In the genomic region with DNA sequence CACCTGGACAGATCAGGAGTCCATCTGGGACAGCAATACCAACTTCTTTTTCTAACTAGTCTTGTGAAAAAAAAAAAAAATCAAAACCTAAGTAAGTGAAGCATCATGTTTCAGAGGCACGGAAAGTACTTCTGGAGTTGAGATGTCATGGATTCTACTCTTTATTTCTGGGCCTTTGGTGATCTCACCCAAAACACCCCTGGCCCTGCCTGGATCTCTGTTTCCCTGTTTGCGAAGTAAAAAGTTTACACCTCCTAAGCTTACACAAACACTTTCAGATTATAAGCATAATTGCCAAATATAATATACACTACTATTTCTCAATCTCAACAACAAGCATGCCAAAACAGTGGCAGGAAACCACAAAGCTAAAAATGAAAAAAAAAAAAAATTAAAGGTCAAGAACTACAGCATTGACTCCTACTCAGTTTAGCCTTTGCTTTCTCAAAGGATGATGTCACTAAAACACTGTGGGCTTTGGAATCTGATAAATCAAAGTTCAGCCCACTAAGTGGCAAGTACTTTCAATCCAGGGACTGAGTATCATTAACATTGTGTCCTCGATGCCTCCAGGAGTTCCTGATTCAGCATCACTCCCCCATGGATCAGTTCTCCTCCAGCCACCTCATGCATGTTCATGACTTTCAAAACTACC, we compare ENCODE assay signal across 23 cellular contexts.
DNase-seq lines count a peak whose midpoint lies in the region; ATAC-seq, FAIRE-seq and TF ChIP-seq lines count a peak whose summit lies in the region.
"Had no signal": no experiment of that assay in that cellular context is flagged by ENCODE, and none has a peak within 500 bp of the region (broad histone marks: within the 10 kb centered on the region; RNA-seq: fewer than 3 reads in every experiment).

No MANE protein-coding gene starts in this region.

- H3K4me3 ChIP-seq in BLaER1: no peak overlapping the region
- no peak overlapping the region for H3K4me3 ChIP-seq in IMR-90 (ENCODE audit: insufficient read depth, low read depth, low read length)
- H3K4me3 ChIP-seq in bronchial epithelial cell (ENCODE audit: low read depth, low read length): no peak overlapping the region
- no peak overlapping the region for H3K4me3 ChIP-seq in keratinocyte (ENCODE audit: control insufficient read depth in 2 of 3, extremely low read depth in 1 of 3, insufficient read depth in 2 of 3, low read depth in 1 of 3, low read length in 3 of 3)
- H3K4me3 ChIP-seq: suprapubic skin had no signal

- intact Hi-C loops in IMR-90 (cut with micrococcal nuclease): no loop called here
- intact Hi-C loops in activated T-helper 1 cell treated with anti-CD3 and anti-CD28 coated beads, Interleukin-12 subunit alpha, Interleukin-12 subunit beta, Interleukin-2, Interleukin-4 antibody, amounts not matched to agents 30 ng/mL and 10 ng/mL and 1 ng/mL, durations not matched to agents 14 hours and 24 hours and 36 hours (cut with micrococcal nuclease): no loop called here

- H3K23ac ChIP-seq in IMR-90 (ENCODE audit: low read depth, low read length): no peak overlapping the region

- H2BK120ac ChIP-seq in IMR-90 (ENCODE audit: low read depth, low read length): no peak overlapping the region

- H3K9ac ChIP-seq in BLaER1: no peak overlapping the region
- no peak overlapping the region for H3K9ac ChIP-seq in IMR-90 (ENCODE audit: low read depth, low read length)
- H3K9ac ChIP-seq in keratinocyte (ENCODE audit: control insufficient read depth, extremely low read depth, insufficient read depth, low read length): no peak overlapping the region

- H2BK5ac ChIP-seq in IMR-90 (ENCODE audit: low read depth, low read length, poor library complexity, severe bottlenecking): no peak overlapping the region

- no peaks in the 10 kb centered on the region for H3K9me3 Mint-ChIP-seq in activated T-helper 1 cell treated with anti-CD3 and anti-CD28 coated beads, Interleukin-12 subunit alpha, Interleukin-12 subunit beta, Interleukin-2, Interleukin-4 antibody, amounts not matched to agents 30 ng/mL and 10 ng/mL and 1 ng/mL, durations not matched to agents 14 hours and 24 hours and 36 hours

- 25% methylated on average over 1 of the region's 3 CpGs; no CpG with 5 or more reads in 1 of the 2 experiments for whole genome bisulfite sequencing in IMR-90 (ENCODE audit: extremely low coverage in 2 of 2, insufficient read length in 1 of 2), 2 experiments

- no peak overlapping the region for H3K4ac ChIP-seq in IMR-90 (ENCODE audit: low read depth, low read length)

- POLR2A ChIA-PET in IMR-90 (lab: Charles Lee; ENCODE audit: unreplicated experiment): no interaction called here

- H3K27me3 ChIP-seq in BLaER1 (no peaks in the 10 kb centered on the region), IMR-90 (ENCODE audit: control insufficient read depth, insufficient read depth, low read length) (peaks cover 6% of the 10 kb centered on the region), bronchial epithelial cell (ENCODE audit: control insufficient read depth, insufficient read depth, low read length) (no peaks in the 10 kb centered on the region), keratinocyte (ENCODE audit: control insufficient read depth, extremely low read depth, insufficient read depth, low read length) (no peaks in the 10 kb centered on the region)
- H3K27me3 ChIP-seq: BE2C, suprapubic skin had no signal

- CTCF ChIA-PET in IMR-90 (lab: Yijun Ruan, JAX): no interaction called here

- H3K27me3 Mint-ChIP-seq in activated T-helper 1 cell treated with anti-CD3 and anti-CD28 coated beads, Interleukin-12 subunit alpha, Interleukin-12 subunit beta, Interleukin-2, Interleukin-4 antibody, amounts not matched to agents 30 ng/mL and 10 ng/mL and 1 ng/mL, durations not matched to agents 14 hours and 24 hours and 36 hours (ENCODE audit: insufficient read depth): no peaks in the 10 kb centered on the region
- H3K27me3 Mint-ChIP-seq: T-cell had no signal

- H3K4me2 ChIP-seq in BLaER1 (peak overlapping the region; percentile 28), IMR-90 (ENCODE audit: low read depth, low read length) (no peak overlapping the region), keratinocyte (ENCODE audit: control insufficient read depth, extremely low read depth, insufficient read depth, low read depth, low read length) (no peak overlapping the region)

- H3K18ac ChIP-seq in IMR-90 (ENCODE audit: low read depth, low read length): no peak overlapping the region

- H3K4me3 Mint-ChIP-seq in activated T-helper 1 cell treated with anti-CD3 and anti-CD28 coated beads, Interleukin-12 subunit alpha, Interleukin-12 subunit beta, Interleukin-2, Interleukin-4 antibody, amounts not matched to agents 30 ng/mL and 10 ng/mL and 1 ng/mL, durations not matched to agents 14 hours and 24 hours and 36 hours: no peak overlapping the region
- H3K4me3 Mint-ChIP-seq: T-cell had no signal

- H4K8ac ChIP-seq in IMR-90 (ENCODE audit: low read depth in 2 of 2, low read length in 2 of 2): no peak overlapping the region

- H3K4me1 Mint-ChIP-seq in activated T-helper 1 cell treated with anti-CD3 and anti-CD28 coated beads, Interleukin-12 subunit alpha, Interleukin-12 subunit beta, Interleukin-2, Interleukin-4 antibody, amounts not matched to agents 30 ng/mL and 10 ng/mL and 1 ng/mL, durations not matched to agents 14 hours and 24 hours and 36 hours (ENCODE audit: low read depth): no peaks in the 10 kb centered on the region
- H3K4me1 Mint-ChIP-seq: T-cell had no signal

- no peak for TF ChIP-seq POLR2A in IMR-90 (IDR thresholded peaks at IDR 0.05; ENCODE audit: low read depth, low read length)

- BruUV-seq in IMR-90 (replicated peaks; lab: Mats Ljungman, UMichigan): no TSS peak

- H2BK20ac ChIP-seq in IMR-90 (ENCODE audit: low read depth, low read length): no peak overlapping the region

- no peak for ATAC-seq in IMR-90 (ENCODE audit: low read depth)
- no peak for ATAC-seq in GM19455 (IDR thresholded peaks at IDR 0.05; ENCODE audit: unreplicated experiment)
- ATAC-seq in left lobe of liver: no peak
- ATAC-seq: left colon, T-cell had no signal

- no peak for FAIRE-seq in bronchial epithelial cell (lab: Jason Lieb, UNC)
- peak; percentile 43 for FAIRE-seq in keratinocyte (lab: Jason Lieb, UNC)
- FAIRE-seq: A204.1, frontal cortex, H54 had no signal

- dilution Hi-C loops in IMR-90 (cut with HindIII; ENCODE audit: low sequenced_read_pairs, unreplicated experiment) (no loop called here), keratinocyte (cut with MboI; ENCODE audit: extremely low pct_ligation_motif_present, low sequenced_read_pairs) (no loop called here)

- H3K79me1 ChIP-seq in IMR-90 (ENCODE audit: low read depth in 1 of 2, low read length in 2 of 2): no peaks in the 10 kb centered on the region

- TF ChIP-seq CTCF in IMR-90 (conservative IDR thresholded peaks at IDR 0.05; ENCODE audit: low read depth, low read length) (no peak), bronchial epithelial cell (IDR thresholded peaks at IDR 0.05; ENCODE audit: insufficient read depth, low read length, severe bottlenecking) (no peak), keratinocyte (optimal IDR thresholded peaks at IDR 0.05 in 1 of 3, IDR thresholded peaks at IDR 0.05 in 1 of 3, conservative IDR thresholded peaks at IDR 0.05 in 1 of 3; ENCODE audit: extremely low read depth in 1 of 3, insufficient read depth in 2 of 3, low read length in 3 of 3) (no peak)

- H3K79me2 ChIP-seq in keratinocyte (ENCODE audit: control insufficient read depth, insufficient read depth, low read length): no peaks in the 10 kb centered on the region

- H3K27ac Mint-ChIP-seq in activated T-helper 1 cell treated with anti-CD3 and anti-CD28 coated beads, Interleukin-12 subunit alpha, Interleukin-12 subunit beta, Interleukin-2, Interleukin-4 antibody, amounts not matched to agents 30 ng/mL and 10 ng/mL and 1 ng/mL, durations not matched to agents 14 hours and 24 hours and 36 hours: no peak overlapping the region
- H3K27ac Mint-ChIP-seq: T-cell had no signal

- no peak overlapping the region for H2BK15ac ChIP-seq in IMR-90 (ENCODE audit: low read depth, low read length)

- H3K36me3 Mint-ChIP-seq in activated T-helper 1 cell treated with anti-CD3 and anti-CD28 coated beads, Interleukin-12 subunit alpha, Interleukin-12 subunit beta, Interleukin-2, Interleukin-4 antibody, amounts not matched to agents 30 ng/mL and 10 ng/mL and 1 ng/mL, durations not matched to agents 14 hours and 24 hours and 36 hours (ENCODE audit: low read depth): no peaks in the 10 kb centered on the region
- H3K36me3 Mint-ChIP-seq: T-cell had no signal

- H3K9me3 ChIP-seq in BLaER1 (no peaks in the 10 kb centered on the region), IMR-90 (ENCODE audit: control insufficient read depth, insufficient read depth, low read length) (no peaks in the 10 kb centered on the region), keratinocyte (ENCODE audit: control insufficient read depth, low read depth, low read length) (no peaks in the 10 kb centered on the region)
- H3K9me3 ChIP-seq: BE2C, suprapubic skin had no signal

- H3K9me1 ChIP-seq in IMR-90 (ENCODE audit: insufficient read depth, low read length): no peaks in the 10 kb centered on the region
- H3K9me1 ChIP-seq in keratinocyte (ENCODE audit: control insufficient read depth, extremely low read depth, insufficient read depth, low read length): no peaks in the 10 kb centered on the region

- H4K5ac ChIP-seq in IMR-90 (ENCODE audit: low read depth, low read length): no peak overlapping the region

- no peak overlapping the region for H3K14ac ChIP-seq in IMR-90 (replicated peaks; ENCODE audit: low read depth, low read length)

- H3K36me3 ChIP-seq in BLaER1 (no peaks in the 10 kb centered on the region), IMR-90 (ENCODE audit: control insufficient read depth, insufficient read depth, low read length) (no peaks in the 10 kb centered on the region), bronchial epithelial cell (ENCODE audit: control insufficient read depth, insufficient read depth, low read length) (no peaks in the 10 kb centered on the region), keratinocyte (ENCODE audit: control insufficient read depth in 2 of 2, extremely low read depth in 1 of 2, insufficient read depth in 2 of 2, low read length in 2 of 2) (no peaks in the 10 kb centered on the region)
- H3K36me3 ChIP-seq: BE2C, suprapubic skin had no signal

- H3K27ac ChIP-seq in BLaER1: no peak overlapping the region
- H3K27ac ChIP-seq in IMR-90 (ENCODE audit: insufficient read depth, low read length): no peak overlapping the region
- H3K27ac ChIP-seq in keratinocyte (ENCODE audit: control insufficient read depth, insufficient read depth, low read length): no peak overlapping the region
- H3K27ac ChIP-seq: suprapubic skin had no signal

- TF ChIP-seq RAD21 in IMR-90 (IDR thresholded peaks at IDR 0.05; ENCODE audit: low read length): no peak

- peak; percentile 21 for DNase-seq in IMR-90
- DNase-seq in bronchial epithelial cell (ENCODE audit: low read depth): peak; percentile 63
- DNase-seq in keratinocyte (ENCODE audit: low read depth, low spot score): no peak
- DNase-seq in activated T-helper 1 cell treated with anti-CD3 and anti-CD28 coated beads, Interleukin-12 subunit alpha, Interleukin-12 subunit beta, Interleukin-2, Interleukin-4 antibody, amounts not matched to agents 30 ng/mL and 10 ng/mL and 1 ng/mL, durations not matched to agents 14 hours and 24 hours and 36 hours (ENCODE audit: low spot score): no peak
- no peak for DNase-seq in NCI-H1105 treated with DMSO at 0.1 percent for 48 hours (lab: John Stamatoyannopoulos, UW)
- no peak for DNase-seq in left lobe of liver (ENCODE audit: low spot score)
- DNase-seq: activated CD4-positive, alpha-beta T cell treated with anti-CD3 and anti-CD28 coated beads, Interleukin-2, amount 50 U/mL, for 1 hour; activated CD8-positive, alpha-beta memory T cell treated with anti-CD3 and anti-CD28 coated beads, Interleukin-2, amount 50 U/mL, for 48 hours; activated effector memory CD4-positive, alpha-beta T cell treated with anti-CD3 and anti-CD28 coated beads, Interleukin-2, amount 50 U/mL, for 16 hours; BE2C; Calu3; KG1; left colon; NCI-H1105; NCI-H524; Right ventricle myocardium superior; T-cell had no signal

- no peak overlapping the region for H3K56ac ChIP-seq in IMR-90 (ENCODE audit: extremely low read depth, insufficient read depth, low read length)

- no peak overlapping the region for H4K91ac ChIP-seq in IMR-90 (ENCODE audit: insufficient read depth, low read depth, low read length)

- no peak overlapping the region for H2AK9ac ChIP-seq in IMR-90 (replicated peaks; ENCODE audit: low read depth, low read length, poor library complexity)

- no peak overlapping the region for H2AFZ ChIP-seq in IMR-90 (replicated peaks; ENCODE audit: low read length, poor library complexity)
- no peak overlapping the region for H2AFZ ChIP-seq in keratinocyte (ENCODE audit: control insufficient read depth, low read length)

- in situ Hi-C loops in IMR-90 (cut with MboI; ENCODE audit: low sequenced_read_pairs): no loop called here

- H3K4me1 ChIP-seq in BLaER1: peaks cover 12% of the 10 kb centered on the region
- H3K4me1 ChIP-seq in IMR-90 (ENCODE audit: control insufficient read depth, insufficient read depth, low read length): no peaks in the 10 kb centered on the region
- no peaks in the 10 kb centered on the region for H3K4me1 ChIP-seq in keratinocyte (ENCODE audit: control insufficient read depth, extremely low read depth, insufficient read depth, low read length)
- H3K4me1 ChIP-seq: BE2C had no signal

- no peak overlapping the region for H2AK5ac ChIP-seq in IMR-90 (ENCODE audit: low read depth, low read length)

- H4K20me1 ChIP-seq in BLaER1 (no peaks in the 10 kb centered on the region), IMR-90 (ENCODE audit: insufficient read depth, low read length) (no peaks in the 10 kb centered on the region), keratinocyte (ENCODE audit: control insufficient read depth, extremely low read depth, insufficient read depth, low read length) (no peaks in the 10 kb centered on the region)

Comparison
In these comparisons a context has a peak if more than half of its experiments do, and no peak if none do; other contexts are left out.
1. DNase-seq: peak in IMR-90 (single experiment) and bronchial epithelial cell (single experiment); none in keratinocyte (single experiment), activated T-helper 1 cell treated with anti-CD3 and anti-CD28 coated beads, Interleukin-12 subunit alpha, Interleukin-12 subunit beta, Interleukin-2, Interleukin-4 antibody, amounts not matched to agents 30 ng/mL and 10 ng/mL and 1 ng/mL, durations not matched to agents 14 hours and 24 hours and 36 hours (single experiment), NCI-H1105 treated with DMSO at 0.1 percent for 48 hours (single experiment) and left lobe of liver (single experiment).